In the genomic region with DNA sequence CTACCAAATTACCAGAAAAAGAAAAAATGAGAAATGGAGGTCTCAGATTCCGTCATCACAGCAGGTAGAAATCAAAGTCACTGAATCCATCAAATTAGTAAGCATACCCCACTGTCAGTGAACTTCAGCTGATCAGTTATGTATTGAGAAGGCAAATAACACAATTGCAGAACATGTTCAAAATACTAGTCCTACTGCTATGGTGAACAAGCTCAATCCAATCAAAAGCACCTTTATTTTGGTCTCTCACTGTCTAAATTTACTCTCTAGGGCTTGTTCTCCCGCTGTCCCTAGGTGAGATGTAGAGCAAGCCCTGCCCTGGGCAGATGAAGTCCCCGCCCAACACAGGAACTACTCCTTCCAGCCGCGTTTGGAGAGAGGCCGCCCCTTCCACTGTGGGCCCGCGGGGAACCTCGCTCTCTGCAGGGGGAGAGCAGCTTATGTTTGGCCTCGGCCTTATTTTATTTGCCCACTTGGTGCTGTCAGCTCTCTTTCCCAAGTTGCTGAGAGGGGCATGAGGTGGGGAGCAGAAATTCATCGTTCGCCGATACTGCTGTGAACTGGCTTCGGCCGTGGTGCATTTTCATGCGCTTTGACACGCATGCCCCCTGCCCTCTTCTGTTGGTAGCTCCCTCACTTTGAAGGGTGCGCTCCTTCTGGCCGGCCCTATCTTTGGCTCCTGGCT, we compare ENCODE assay signal across 12 cellular contexts. TPM values are rescaled to one million over a fixed set of nuclear protein-coding genes. Genes with fewer than 3 reads are reported as not detected.
DNase-seq lines count a peak whose midpoint lies in the region; ATAC-seq and TF ChIP-seq lines count a peak whose summit lies in the region.
"Had no signal": no experiment of that assay in that cellular context is flagged by ENCODE, and none has a peak within 500 bp of the region (broad histone marks: within the 10 kb centered on the region; RNA-seq: fewer than 3 reads in every experiment).

No MANE protein-coding gene starts in this region.

- peak overlapping the region; percentile 65 for H2AFZ ChIP-seq in parathyroid adenoma

- H3K36me3 Mint-ChIP-seq in glutamatergic neuron (ENCODE audit: unreplicated experiment) = no peaks in the 10 kb centered on the region

- H3K4me3 Mint-ChIP-seq in glutamatergic neuron (ENCODE audit: unreplicated experiment) = peak overlapping the region; percentile 55

- no peak for TF ChIP-seq CTCF in VCaP (conservative IDR thresholded peaks at IDR 0.05)
- no peak for TF ChIP-seq CTCF in glutamatergic neuron (IDR thresholded peaks at IDR 0.05; ENCODE audit: partially characterized antibody, unreplicated experiment)
- TF ChIP-seq CTCF in parathyroid adenoma (IDR thresholded peaks at IDR 0.05) = no peak
- TF ChIP-seq CTCF in esophagus squamous epithelium (IDR thresholded peaks at IDR 0.05) = no peak

- H3K4me3 ChIP-seq in parathyroid adenoma (ENCODE audit: low read depth, low read length) (no peak overlapping the region), esophagus squamous epithelium (peak overlapping the region in 1 of 4 donors; percentile 23), aorta (ENCODE audit: low read length in 2 of 2) (no peak overlapping the region)
- H3K4me3 ChIP-seq: body of pancreas, testis had no signal

- peaks cover 13% of the 10 kb centered on the region for H3K27me3 Mint-ChIP-seq in glutamatergic neuron (ENCODE audit: unreplicated experiment)

- H3K36me3 ChIP-seq in parathyroid adenoma (ENCODE audit: control insufficient read depth, insufficient read depth, low read length) (no peaks in the 10 kb centered on the region), esophagus squamous epithelium (peaks cover 0 to 37% (median 20%) of the 10 kb centered on the region in 3 donors), aorta (ENCODE audit: control insufficient read depth in 1 of 2, insufficient read depth in 2 of 2, low read length in 1 of 2) (peaks cover 0 to 3% of the 10 kb centered on the region in 2 donors)

- H3K4me1 ChIP-seq in parathyroid adenoma (peaks cover under 1% of the 10 kb centered on the region), esophagus squamous epithelium (peaks cover 0 to 18% (median 7%) of the 10 kb centered on the region in 3 donors), aorta (ENCODE audit: control insufficient read depth in 1 of 2, insufficient read depth in 2 of 2, low read length in 2 of 2) (no peaks in the 10 kb centered on the region)
- H3K4me1 ChIP-seq: body of pancreas had no signal

- no peak overlapping the region for H3K9ac ChIP-seq in parathyroid adenoma

- in situ Hi-C loops in G401 (cut with HindIII; ENCODE audit: low sequenced_read_pairs) = no loop called here

- H3K27ac ChIP-seq in VCaP = peak overlapping the region; percentile 22; the same call in 1 of the 2 replicates
- H3K27ac ChIP-seq in parathyroid adenoma = no peak overlapping the region
- H3K27ac ChIP-seq in esophagus squamous epithelium = no peak overlapping the region
- H3K27ac ChIP-seq in aorta (ENCODE audit: low read depth in 1 of 2, low read length in 2 of 2) = no peak overlapping the region
- H3K27ac ChIP-seq: body of pancreas, heart right ventricle, testis had no signal

- H3K9me3 ChIP-seq in parathyroid adenoma (ENCODE audit: control insufficient read depth, low read length) = no peaks in the 10 kb centered on the region
- H3K9me3 ChIP-seq in esophagus squamous epithelium = no peaks in the 10 kb centered on the region
- no peaks in the 10 kb centered on the region for H3K9me3 ChIP-seq in aorta (ENCODE audit: control insufficient read depth, low read length)
- H3K9me3 ChIP-seq: body of pancreas, heart right ventricle, testis had no signal

- H3K27ac Mint-ChIP-seq in glutamatergic neuron (ENCODE audit: unreplicated experiment) = no peak overlapping the region

- WGBS in esophagus squamous epithelium, 2 donors = 30 to 38% methylated on average over 15 to 18 of the region's 19 CpGs
- 24 to 30% methylated on average over 19 of the region's 19 CpGs for WGBS in aorta, 2 donors

- DNase-seq in G401 (ENCODE audit: low spot score) (peak; percentile 72), glutamatergic neuron (no peak), esophagus squamous epithelium (lab: John Stamatoyannopoulos, UW) (no peak), aorta (no peak)
- DNase-seq: body of pancreas, heart right ventricle, NCI-H1694 treated with DMSO at 0.1 percent for 48 hours, testis had no signal

- no peaks in the 10 kb centered on the region for H3K79me2 ChIP-seq in parathyroid adenoma

- ATAC-seq in aorta (ENCODE audit: low FRiP score) = no peak
- ATAC-seq in HG03521 (IDR thresholded peaks at IDR 0.05; ENCODE audit: unreplicated experiment) = no peak
- no peak for ATAC-seq in HG03196 (IDR thresholded peaks at IDR 0.05; ENCODE audit: unreplicated experiment)
- ATAC-seq: body of pancreas had no signal

- H3K4me1 Mint-ChIP-seq in glutamatergic neuron (ENCODE audit: low read depth, unreplicated experiment) = peaks cover 35% of the 10 kb centered on the region

- no peak for TF ChIP-seq POLR2A in esophagus squamous epithelium (IDR thresholded peaks at IDR 0.05)

- H3K4me2 ChIP-seq in parathyroid adenoma (ENCODE audit: low read length) = no peak overlapping the region

- H3K27me3 ChIP-seq in parathyroid adenoma (ENCODE audit: control insufficient read depth, insufficient read depth, low read length) (no peaks in the 10 kb centered on the region), esophagus squamous epithelium (no peaks in the 10 kb centered on the region), aorta (ENCODE audit: control insufficient read depth in 1 of 2, insufficient read depth in 2 of 2, low read length in 1 of 2) (no peaks in the 10 kb centered on the region)
- H3K27me3 ChIP-seq: body of pancreas, heart right ventricle, testis had no signal

- peaks cover 5% of the 10 kb centered on the region for H3K9me3 Mint-ChIP-seq in glutamatergic neuron (ENCODE audit: unreplicated experiment)

- intact Hi-C loops in esophagus squamous epithelium (cut with DNase I) = no loop called here
- intact Hi-C loops in aorta (cut with DNase I) = no loop called here

RNA-seq across cellular contexts. Expression of gene MAP1LC3A, which starts 14.3 kb away (rescaled TPM):
- 0.37 TPM in 1 of 2 replicates, not detected in the other for total RNA-seq in G401 (2014; rRNA removed; shearing (Covaris generic))
- total RNA-seq in glutamatergic neuron (ENCODE audit: unreplicated experiment) (143 TPM), esophagus squamous epithelium (10 to 100 TPM in 3 of 4 donors, 1 to 10 TPM in 1; 7.5 to 24.6 (median 19.4) TPM), aorta (10 to 100 TPM; 45.0 to 46.1 TPM)
- 10 to 100 TPM; 32.6 to 92.9 TPM for polyA plus RNA-seq in aorta

RNA-seq across cellular contexts. Expression of gene DYNLRB1, which starts 28.0 kb away (rescaled TPM):
- total RNA-seq in G401 (2014; rRNA removed; shearing (Covaris generic)) = 58.9 and 82.5 TPM in 2 replicates
- total RNA-seq in glutamatergic neuron (ENCODE audit: unreplicated experiment) (185 TPM), esophagus squamous epithelium (100 to 1,000 TPM in 2 of 4 donors, 10 to 100 TPM in 2; 77.9 to 108 (median 97.2) TPM), aorta (100 to 1,000 TPM; 120 to 143 TPM)
- polyA plus RNA-seq in aorta = 100 to 1,000 TPM; 302 to 305 TPM
